ENCODE assay signal across 1 cellular context in genomic region chr2:61722800-61723199, GRCh38.
TF ChIP-seq lines count a peak whose summit lies in the region.

No MANE protein-coding gene starts in this region.

TF ChIP-seq in K562, 482 proteins besides CTCF, POLR2A, EP300 and RAD21 (continued from another document):
- TF ChIP-seq ZNF609 (CRISPR knock-in tag; IDR thresholded peaks at IDR 0.05; ENCODE audit: borderline replicate concordance) (no peak), CREB5 (CRISPR knock-in tag; IDR thresholded peaks at IDR 0.05) (no peak), ZNF707 (CRISPR knock-in tag; conservative IDR thresholded peaks at IDR 0.05) (no peak), CBX8 (IDR thresholded peaks at IDR 0.05; ENCODE audit: borderline replicate concordance, extremely low read depth, low read depth, low read length, poor library complexity, severe bottlenecking) (peak; percentile 61)
